Comparison of ENCODE assay signal across 27 cellular contexts in genomic region chr1:169899519-169900217, GRCh38. TPM values are rescaled to one million over a fixed set of nuclear protein-coding genes. Genes with fewer than 3 reads are reported as not detected.
DNase-seq lines count a peak whose midpoint lies in the region; ATAC-seq, FAIRE-seq and TF ChIP-seq lines count a peak whose summit lies in the region.
"Had no signal": no experiment of that assay in that cellular context is flagged by ENCODE, and none has a peak within 500 bp of the region (broad histone marks: within the 10 kb centered on the region; RNA-seq: fewer than 3 reads in every experiment).

No MANE protein-coding gene starts in this region.

- H3K18ac ChIP-seq in H1 (ENCODE audit: extremely low read depth, low read length) (no peak overlapping the region), mesenchymal stem cell (ENCODE audit: low read depth in 1 of 2, low read length in 2 of 2) (no peak overlapping the region)

- H3K9ac ChIP-seq in Loucy (ENCODE audit: low read depth, low read length, poor library complexity, severe bottlenecking) (no peak overlapping the region), H1 (replicated peaks in 1 of 4; ENCODE audit: extremely low read depth in 1 of 4, low read depth in 3 of 4, low read length in 3 of 4) (no peak overlapping the region), mesenchymal stem cell (ENCODE audit: low read length) (no peak overlapping the region)
- H3K9ac ChIP-seq: BLaER1 treated with 17β-estradiol and CSF1 and Interleukin-3, amounts not matched to agents 10 nM and 100 nM; GM23248 had no signal

- no peak overlapping the region for H2BK20ac ChIP-seq in H1 (ENCODE audit: low read length)

- CTCF ChIA-PET in H1 (lab: Charles Lee; ENCODE audit: partially characterized antibody) = interaction anchor here (1.0 to 1.9 kb wide), 2 partner anchors 8 to 298 kb away, joined by 3 to 4 read pairs; no protein-coding TSS in a partner anchor

- no peaks in the 10 kb centered on the region for H3K36me3 ChIP-seq in Loucy (ENCODE audit: insufficient read depth, low read length)
- no peaks in the 10 kb centered on the region for H3K36me3 ChIP-seq in H1 (ENCODE audit: control insufficient read depth in 2 of 4, insufficient read depth in 4 of 4, low read length in 3 of 4)
- no peaks in the 10 kb centered on the region for H3K36me3 ChIP-seq in mesenchymal stem cell (ENCODE audit: control insufficient read depth in 1 of 2, insufficient read depth in 2 of 2, low read depth in 1 of 2, low read length in 2 of 2)
- H3K36me3 ChIP-seq in psoas muscle (ENCODE audit: insufficient read depth in 1 of 2, low read depth in 1 of 2) = no peaks in the 10 kb centered on the region
- H3K36me3 ChIP-seq: BLaER1 treated with 17β-estradiol and CSF1 and Interleukin-3, amounts not matched to agents 10 nM and 100 nM had no signal

- H3K4me3 ChIP-seq in Loucy (ENCODE audit: low read length, poor library complexity, severe bottlenecking) (no peak overlapping the region), H1 (ENCODE audit: extremely low read depth in 1 of 4, insufficient read depth in 2 of 4, low read depth in 3 of 4, low read length in 4 of 4) (no peak overlapping the region), mesenchymal stem cell (ENCODE audit: insufficient read depth in 1 of 2, low read depth in 1 of 2, low read length in 2 of 2) (no peak overlapping the region), psoas muscle (no peak overlapping the region)
- H3K4me3 ChIP-seq: A549; BLaER1 treated with 17β-estradiol and CSF1 and Interleukin-3, amounts not matched to agents 10 nM and 100 nM; GM23248 had no signal

- DNase-seq in D721Med (ENCODE audit: insufficient read length, low spot score) (no peak), H1 (ENCODE audit: low read depth in 1 of 2, low spot score in 2 of 2) (no peak), mesenchymal stem cell (no peak), psoas muscle (no peak)
- no peak for DNase-seq in natural killer cell treated with Interleukin-12 subunit alpha and Interleukin-12 subunit beta and Interleukin-15 and Interleukin-18, amount 100 ng/mL, for 72 hours (ENCODE audit: low spot score)
- DNase-seq in NK-92 treated with Interleukin-12 subunit alpha and Interleukin-12 subunit beta, amount 100 ng/mL, for 24 hours (lab: John Stamatoyannopoulos, UW) = no peak
- DNase-seq: AML-193; CD4-positive, alpha-beta T cell; COR-L47; GM23248; H9; Karpas-422; MV-4-11; NCI-H1105; NCI-H1436 treated with DMSO at 0.1 percent for 48 hours; NCI-H187 treated with DMSO at 0.1 percent for 48 hours; NCI-H2171 treated with DMSO at 0.1 percent for 48 hours; NCI-H345; NCI-H510A treated with DMSO at 0.1 percent for 48 hours; SHP77 treated with DMSO at 0.1 percent for 48 hours had no signal

- TF ChIP-seq RAD21 in H1 (IDR thresholded peaks at IDR 0.05 in 1 of 2, conservative IDR thresholded peaks at IDR 0.05 in 1 of 2; ENCODE audit: low read depth in 2 of 2, low read length in 2 of 2) = no peak

- no peaks in the 10 kb centered on the region for H4K20me1 ChIP-seq in Loucy (ENCODE audit: insufficient read depth, low read length, poor library complexity, severe bottlenecking)
- no peaks in the 10 kb centered on the region for H4K20me1 ChIP-seq in H1 (replicated peaks in 1 of 2; ENCODE audit: control insufficient read depth in 1 of 2, insufficient read depth in 2 of 2, low read length in 2 of 2)
- H4K20me1 ChIP-seq: BLaER1 treated with 17β-estradiol and CSF1 and Interleukin-3, amounts not matched to agents 10 nM and 100 nM had no signal

- WGBS in H1 (ENCODE audit: extremely low coverage in 1 of 2, insufficient coverage in 1 of 2, insufficient read length in 1 of 2, insufficient replicate concordance in 2 of 2, low coverage in 1 of 2, low lambda C conversion rate in 2 of 2, missing lambda C conversion rate in 1 of 2), 2 experiments = 59% methylated on average over 4 of the region's 4 CpGs; no CpG with 5 or more reads in 1 of the 2 experiments
- 38% methylated on average over 4 of the region's 4 CpGs for WGBS in mesenchymal stem cell
- WGBS in psoas muscle, 3 donors = 53 to 73% (median 63%) methylated on average over 4 of the region's 4 CpGs

- no peak overlapping the region; the same call in 1 of the 2 replicates for H2BK12ac ChIP-seq in H1 (ENCODE audit: low read depth, low read length)
- no peak overlapping the region for H2BK12ac ChIP-seq in mesenchymal stem cell (ENCODE audit: low read length in 2 of 2)

- H3K27me3 Mint-ChIP-seq in natural killer cell treated with Interleukin-12 subunit alpha and Interleukin-12 subunit beta and Interleukin-15 and Interleukin-18, amount 100 ng/mL, for 72 hours = peaks cover 0 to 7% of the 10 kb centered on the region in 2 donors
- H3K27me3 Mint-ChIP-seq: CD4-positive, alpha-beta T cell had no signal

- H2AK5ac ChIP-seq in H1 (ENCODE audit: low read depth, low read length) = no peak overlapping the region
- no peak overlapping the region for H2AK5ac ChIP-seq in mesenchymal stem cell (ENCODE audit: low read length, severe bottlenecking)

- H2BK5ac ChIP-seq in H1 (ENCODE audit: low read depth, low read length) = no peak overlapping the region
- no peak overlapping the region for H2BK5ac ChIP-seq in mesenchymal stem cell (ENCODE audit: low read depth, low read length, poor library complexity, severe bottlenecking)

- no peak overlapping the region for H4K5ac ChIP-seq in H1 (ENCODE audit: insufficient read length, low read depth, low read length)

- peaks cover 24 to 25% of the 10 kb centered on the region in 2 donors for H3K4me1 Mint-ChIP-seq in natural killer cell treated with Interleukin-12 subunit alpha and Interleukin-12 subunit beta and Interleukin-15 and Interleukin-18, amount 100 ng/mL, for 72 hours (ENCODE audit: low read depth in 2 of 2)

- H2BK15ac ChIP-seq in H1 (ENCODE audit: low read length) (no peak overlapping the region), mesenchymal stem cell (ENCODE audit: low read depth, poor library complexity, severe bottlenecking) (no peak overlapping the region)

- H3K14ac ChIP-seq in H1 (ENCODE audit: insufficient read length) = no peak overlapping the region
- no peak overlapping the region for H3K14ac ChIP-seq in mesenchymal stem cell (ENCODE audit: low read length in 2 of 2)

- intact Hi-C loops in psoas muscle (cut with DNase I) = no loop called here

- H2AFZ ChIP-seq in Loucy (ENCODE audit: low read length) (peak overlapping the region; percentile 82), H1 (ENCODE audit: low read length) (peak overlapping the region; percentile 71), mesenchymal stem cell (ENCODE audit: low read depth, low read length) (no peak overlapping the region)
- H2AFZ ChIP-seq: GM23248 had no signal

- H4K91ac ChIP-seq in H1 (replicated peaks; ENCODE audit: insufficient read length, low read length) (no peak overlapping the region), mesenchymal stem cell (ENCODE audit: low read length) (no peak overlapping the region)

- H3K4me3 Mint-ChIP-seq in natural killer cell treated with Interleukin-12 subunit alpha and Interleukin-12 subunit beta and Interleukin-15 and Interleukin-18, amount 100 ng/mL, for 72 hours = no peak overlapping the region
- H3K4me3 Mint-ChIP-seq: CD4-positive, alpha-beta T cell; H9 had no signal

- H3K9me3 ChIP-seq in Loucy (ENCODE audit: insufficient read depth, low read depth, low read length) (no peaks in the 10 kb centered on the region), H1 (ENCODE audit: insufficient read depth in 2 of 2, low read depth in 1 of 2, low read length in 1 of 2) (no peaks in the 10 kb centered on the region), mesenchymal stem cell (ENCODE audit: control insufficient read depth, low read length) (no peaks in the 10 kb centered on the region), psoas muscle (no peaks in the 10 kb centered on the region)
- H3K9me3 ChIP-seq: A549; BLaER1 treated with 17β-estradiol and CSF1 and Interleukin-3, amounts not matched to agents 10 nM and 100 nM had no signal

- no peak overlapping the region for H4K8ac ChIP-seq in H1 (ENCODE audit: extremely low read depth, insufficient read depth, low read length)
- peak overlapping the region; percentile 9 for H4K8ac ChIP-seq in mesenchymal stem cell (ENCODE audit: low read length)

- no peak overlapping the region for H3K4ac ChIP-seq in H1 (replicated peaks; ENCODE audit: insufficient read length, low read depth, low read length)
- no peak overlapping the region for H3K4ac ChIP-seq in mesenchymal stem cell (ENCODE audit: low read depth in 1 of 2, low read length in 2 of 2)

- H3K4me1 ChIP-seq in Loucy (ENCODE audit: insufficient read depth, low read length, poor library complexity, severe bottlenecking) = peaks cover 11% of the 10 kb centered on the region
- no peaks in the 10 kb centered on the region; a peak in 1 of 7 replicates for H3K4me1 ChIP-seq in H1 (replicated peaks in 1 of 4; ENCODE audit: control insufficient read depth in 3 of 4, insufficient read depth in 4 of 4, low read length in 3 of 4)
- no peaks in the 10 kb centered on the region for H3K4me1 ChIP-seq in mesenchymal stem cell (ENCODE audit: control insufficient read depth, insufficient read depth, low read depth, low read length)
- H3K4me1 ChIP-seq in psoas muscle = peaks cover 1% of the 10 kb centered on the region
- H3K4me1 ChIP-seq: A549 had no signal

- FAIRE-seq in D721Med (lab: Jason Lieb, UNC) (peak; percentile 38), H1 (lab: Jason Lieb, UNC) (no peak)
- FAIRE-seq: A549, G401.6 had no signal

- no peaks in the 10 kb centered on the region for H3K23me2 ChIP-seq in H1 (ENCODE audit: low read depth, low read length)

- H3K79me2 ChIP-seq in Loucy (ENCODE audit: insufficient read depth, low read length) (no peaks in the 10 kb centered on the region), H1 (ENCODE audit: control insufficient read depth in 1 of 2, insufficient read depth in 2 of 2, low read length in 2 of 2) (no peaks in the 10 kb centered on the region)

- no peak for ATAC-seq in natural killer cell treated with Interleukin-12 subunit alpha and Interleukin-12 subunit beta and Interleukin-15 and Interleukin-18, amount 100 ng/mL, for 72 hours
- ATAC-seq in psoas muscle = no peak
- ATAC-seq: A549, Panc1 had no signal

- peaks cover 2% of the 10 kb centered on the region for H3K9me3 Mint-ChIP-seq in natural killer cell treated with Interleukin-12 subunit alpha and Interleukin-12 subunit beta and Interleukin-15 and Interleukin-18, amount 100 ng/mL, for 72 hours
- H3K9me3 Mint-ChIP-seq: CD4-positive, alpha-beta T cell; H9 had no signal

- H3K36me3 Mint-ChIP-seq in natural killer cell treated with Interleukin-12 subunit alpha and Interleukin-12 subunit beta and Interleukin-15 and Interleukin-18, amount 100 ng/mL, for 72 hours = no peaks in the 10 kb centered on the region

- TF ChIP-seq EP300 in H1 (IDR thresholded peaks at IDR 0.05; ENCODE audit: borderline replicate concordance in 1 of 2, low read depth in 2 of 2, low read length in 2 of 2) = no peak

- no peaks in the 10 kb centered on the region for H3K9me2 ChIP-seq in Loucy (replicated peaks; ENCODE audit: low read depth, low read length)

- H2BK120ac ChIP-seq in H1 (replicated peaks; ENCODE audit: low read depth, low read length) (no peak overlapping the region), mesenchymal stem cell (ENCODE audit: low read depth, low read length) (no peak overlapping the region)

- no peaks in the 10 kb centered on the region for H3K27me3 ChIP-seq in Loucy (ENCODE audit: insufficient read depth, low read length, poor library complexity, severe bottlenecking)
- no peaks in the 10 kb centered on the region for H3K27me3 ChIP-seq in H1 (replicated peaks in 1 of 4; ENCODE audit: control insufficient read depth in 3 of 4, extremely low read depth in 1 of 4, insufficient read depth in 3 of 4, low read length in 3 of 4)
- H3K27me3 ChIP-seq in mesenchymal stem cell (ENCODE audit: control insufficient read depth in 1 of 2, insufficient read depth in 1 of 2, low read length in 2 of 2) = peaks cover 0 to 13% of the 10 kb centered on the region in 2 experiments
- H3K27me3 ChIP-seq in psoas muscle (ENCODE audit: insufficient read depth in 3 of 3, low read length in 2 of 3) = peaks cover 0 to 16% (median 0%) of the 10 kb centered on the region in 3 donors
- H3K27me3 ChIP-seq: BLaER1 treated with 17β-estradiol and CSF1 and Interleukin-3, amounts not matched to agents 10 nM and 100 nM had no signal

- no peak overlapping the region for H3K23ac ChIP-seq in H1 (ENCODE audit: insufficient read length)
- H3K23ac ChIP-seq in mesenchymal stem cell (ENCODE audit: low read length in 2 of 2) = peak overlapping the region in 1 of 2 experiments; percentile 82

- TF ChIP-seq CTCF in D721Med (IDR thresholded peaks at IDR 0.05; ENCODE audit: insufficient read depth, missing control alignments) (no peak), Loucy (conservative IDR thresholded peaks at IDR 0.05; ENCODE audit: low read length) (no peak), H1 (IDR thresholded peaks at IDR 0.05; ENCODE audit: control extremely low read depth in 1 of 3, insufficient read depth in 1 of 3, low read depth in 1 of 3, low read length in 3 of 3) (no peak), psoas muscle (IDR thresholded peaks at IDR 0.05) (no peak)

- TF ChIP-seq POLR2A in H1 (IDR thresholded peaks at IDR 0.05; ENCODE audit: control extremely low read depth in 1 of 2, low read depth in 2 of 2, low read length in 2 of 2) = no peak

- H3K79me1 ChIP-seq in H1 (ENCODE audit: low read depth, low read length) (no peaks in the 10 kb centered on the region), mesenchymal stem cell (replicated peaks; ENCODE audit: low read length, poor library complexity, severe bottlenecking) (no peaks in the 10 kb centered on the region)

- no peak overlapping the region for H3K56ac ChIP-seq in H1 (replicated peaks; ENCODE audit: insufficient read length, low read depth, low read length)

- POLR2A ChIA-PET in H1 (lab: Charles Lee; ENCODE audit: partially characterized antibody) = no interaction called here

- H3K27ac ChIP-seq in H1 (ENCODE audit: low read depth, low read length) (no peak overlapping the region), mesenchymal stem cell (ENCODE audit: low read length, poor library complexity, severe bottlenecking) (no peak overlapping the region), psoas muscle (no peak overlapping the region)
- H3K27ac ChIP-seq: A549; BLaER1 treated with 17β-estradiol and CSF1 and Interleukin-3, amounts not matched to agents 10 nM and 100 nM; GM23248; HL-60; RWPE1 had no signal

- H3K27ac Mint-ChIP-seq in natural killer cell treated with Interleukin-12 subunit alpha and Interleukin-12 subunit beta and Interleukin-15 and Interleukin-18, amount 100 ng/mL, for 72 hours = no peak overlapping the region
- H3K27ac Mint-ChIP-seq: CD4-positive, alpha-beta T cell; H9 had no signal

- H3F3A ChIP-seq in Loucy (ENCODE audit: low read depth) = no peaks in the 10 kb centered on the region

- no peak overlapping the region for H3K4me2 ChIP-seq in Loucy (ENCODE audit: low read depth, low read length, poor library complexity, severe bottlenecking)
- H3K4me2 ChIP-seq in H1 (ENCODE audit: insufficient read depth in 1 of 2, low read depth in 2 of 2, low read length in 2 of 2) = no peak overlapping the region
- no peak overlapping the region for H3K4me2 ChIP-seq in mesenchymal stem cell (ENCODE audit: low read length, poor library complexity, severe bottlenecking)
- H3K4me2 ChIP-seq: A549; BLaER1 treated with 17β-estradiol and CSF1 and Interleukin-3, amounts not matched to agents 10 nM and 100 nM had no signal

RNA-seq across cellular contexts. Expression of gene SCYL3, which starts 6.0 kb away (rescaled TPM):
- 4.3 and 5.3 TPM in 2 replicates for total RNA-seq in H1 (2021; fragmentation: NEBNext Ultra II Directional; extraction: Animal tissue kit (Norgen Biotek cat#: 25700))
- 2.4 and 2.7 TPM in 2 replicates for polyA plus RNA-seq in H1 (2011; rRNA removed)
- 3.8 TPM for polyA plus RNA-seq in H1 (2011; cell fraction: cytosol; rRNA removed)
- 6.1 TPM for polyA plus RNA-seq in H1 (2011; cell fraction: nucleus; rRNA removed)
- polyA plus RNA-seq in H1 (2012, experiment 1 of 2) = 2.9 to 4.9 TPM (median 3.6 TPM) in 4 replicates
- polyA plus RNA-seq in H1 (2012, experiment 2 of 2) = 0.34 TPM
- polyA plus RNA-seq in H1 (2013, experiment 1 of 2) = 3.2 TPM
- polyA plus RNA-seq in H1 (2013, experiment 2 of 2) = 3.0 TPM
- 11.5 and 12.2 TPM in 2 replicates for polyA minus RNA-seq in H1 (2011; rRNA and poly(A)+ RNA removed)
- polyA minus RNA-seq in H1 (2011; cell fraction: cytosol; rRNA and poly(A)+ RNA removed) = 4.2 TPM
- polyA minus RNA-seq in H1 (2011; cell fraction: nucleus; rRNA and poly(A)+ RNA removed) = 13.0 TPM
- 3.4 TPM for polyA plus RNA-seq in mesenchymal stem cell (2013, experiment 1 of 2)
- polyA plus RNA-seq in mesenchymal stem cell (2013, experiment 2 of 2) = 3.4 TPM
- total RNA-seq in natural killer cell treated with Interleukin-12 subunit alpha and Interleukin-12 subunit beta and Interleukin-15 and Interleukin-18, amount 100 ng/mL, for 72 hours = 10 to 100 TPM; 14.2 to 16.3 TPM
- total RNA-seq in psoas muscle = 1 to 10 TPM; 6.7 to 8.5 (median 7.4) TPM
- polyA plus RNA-seq in psoas muscle = 10 to 100 TPM in 1 of 3 donors, 1 to 10 TPM in 2; 6.0 to 15.7 (median 8.0) TPM
